ENCODE assay signal across 1 cellular context in genomic region chr6:134174790-134175531, GRCh38.
A peak's percentile ranks its signal among the peaks of the same experiment; 100 is the strongest.
TF ChIP-seq lines count a peak whose summit lies in the region.

No MANE protein-coding gene starts in this region.

TF ChIP-seq in HepG2, 621 proteins besides CTCF, POLR2A, EP300 and RAD21 (continued from another document and continues in another):
- TF ChIP-seq, protein P1, sequence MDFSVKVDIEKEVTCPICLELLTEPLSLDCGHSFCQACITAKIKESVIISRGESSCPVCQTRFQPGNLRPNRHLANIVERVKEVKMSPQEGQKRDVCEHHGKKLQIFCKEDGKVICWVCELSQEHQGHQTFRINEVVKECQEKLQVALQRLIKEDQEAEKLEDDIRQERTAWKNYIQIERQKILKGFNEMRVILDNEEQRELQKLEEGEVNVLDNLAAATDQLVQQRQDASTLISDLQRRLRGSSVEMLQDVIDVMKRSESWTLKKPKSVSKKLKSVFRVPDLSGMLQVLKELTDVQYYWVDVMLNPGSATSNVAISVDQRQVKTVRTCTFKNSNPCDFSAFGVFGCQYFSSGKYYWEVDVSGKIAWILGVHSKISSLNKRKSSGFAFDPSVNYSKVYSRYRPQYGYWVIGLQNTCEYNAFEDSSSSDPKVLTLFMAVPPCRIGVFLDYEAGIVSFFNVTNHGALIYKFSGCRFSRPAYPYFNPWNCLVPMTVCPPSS (IDR thresholded peaks at IDR 0.05) = no peak
- TF ChIP-seq ZNF781 (CRISPR knock-in tag; IDR thresholded peaks at IDR 0.05; ENCODE audit: borderline replicate concordance, not compliant biosample characterization) (peak; percentile 78), CBX5 (CRISPR knock-in tag; IDR thresholded peaks at IDR 0.05; ENCODE audit: borderline replicate concordance) (0 out of 2 replicates have a peak, but pooled peaks have one; percentile 14), E2F1 (CRISPR knock-in tag; IDR thresholded peaks at IDR 0.05) (peak; percentile 79; the same call in 1 of the 2 replicates), POLR2AphosphoS2 (IDR thresholded peaks at IDR 0.05; ENCODE audit: low read depth, low read length) (peak; percentile 90), HNF4A (CRISPR knock-in tag; IDR thresholded peaks at IDR 0.05) (peak; percentile 40), HOXA5 (CRISPR knock-in tag; IDR thresholded peaks at IDR 0.05) (peak; percentile 84), THYN1 (CRISPR knock-in tag; IDR thresholded peaks at IDR 0.05; ENCODE audit: borderline replicate concordance, low read depth) (peak; percentile 75; the same call in 1 of the 2 replicates), JDP2 (CRISPR knock-in tag; IDR thresholded peaks at IDR 0.05; ENCODE audit: borderline replicate concordance) (no peak), SSRP1 (CRISPR knock-in tag; IDR thresholded peaks at IDR 0.05) (no peak), TBX2 (CRISPR knock-in tag; IDR thresholded peaks at IDR 0.05; ENCODE audit: borderline replicate concordance) (peak; percentile 82; the same call in 1 of the 2 replicates), ZNF768 (CRISPR knock-in tag; IDR thresholded peaks at IDR 0.05) (peak; percentile 53; the same call in 1 of the 2 replicates), ZNF776 (CRISPR knock-in tag; IDR thresholded peaks at IDR 0.05) (peak; percentile 80; the same call in 1 of the 2 replicates), GFI1 (CRISPR knock-in tag; IDR thresholded peaks at IDR 0.05; ENCODE audit: borderline replicate concordance) (no peak), MLX (CRISPR knock-in tag; IDR thresholded peaks at IDR 0.05) (no peak), ZFP62 (CRISPR knock-in tag; IDR thresholded peaks at IDR 0.05) (0 out of 2 replicates have a peak, but pooled peaks have one; percentile 25), ZNF687 (CRISPR knock-in tag; IDR thresholded peaks at IDR 0.05) (peak; percentile 94), ZNF280D (CRISPR knock-in tag; IDR thresholded peaks at IDR 0.05) (no peak; the same call in 1 of the 2 replicates), ZNF143 (CRISPR knock-in tag; IDR thresholded peaks at IDR 0.05) (0 out of 2 replicates have a peak, but pooled peaks have one; percentile 19), ZNF441 (CRISPR knock-in tag; IDR thresholded peaks at IDR 0.05; ENCODE audit: borderline replicate concordance) (0 out of 2 replicates have a peak, but pooled peaks have one; percentile 20), ELF1 (CRISPR knock-in tag; IDR thresholded peaks at IDR 0.05) (peak; percentile 53; the same call in 1 of the 2 replicates), ZBTB49 (CRISPR knock-in tag; IDR thresholded peaks at IDR 0.05; ENCODE audit: borderline replicate concordance) (no peak; the same call in 1 of the 2 replicates), ZSCAN5A (CRISPR knock-in tag; IDR thresholded peaks at IDR 0.05; ENCODE audit: borderline replicate concordance) (peak; percentile 46; the same call in 1 of the 2 replicates), RFXANK (CRISPR knock-in tag; IDR thresholded peaks at IDR 0.05) (no peak; the same call in 1 of the 2 replicates), ZNF121 (CRISPR knock-in tag; IDR thresholded peaks at IDR 0.05) (no peak; the same call in 1 of the 2 replicates), DRAP1 (CRISPR knock-in tag; IDR thresholded peaks at IDR 0.05) (peak; percentile 100), NFIC (IDR thresholded peaks at IDR 0.05; ENCODE audit: low read length) (0 out of 2 replicates have a peak, but pooled peaks have one; percentile 7), ZNF335 (CRISPR knock-in tag; IDR thresholded peaks at IDR 0.05) (no peak)
- TF ChIP-seq, protein P2, sequence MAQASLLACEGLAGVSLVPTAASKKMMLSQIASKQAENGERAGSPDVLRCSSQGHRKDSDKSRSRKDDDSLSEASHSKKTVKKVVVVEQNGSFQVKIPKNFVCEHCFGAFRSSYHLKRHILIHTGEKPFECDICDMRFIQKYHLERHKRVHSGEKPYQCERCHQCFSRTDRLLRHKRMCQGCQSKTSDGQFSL (CRISPR knock-in tag; IDR thresholded peaks at IDR 0.05) = 0 out of 2 replicates have a peak, but pooled peaks have one; percentile 18
- TF ChIP-seq, protein P3, sequence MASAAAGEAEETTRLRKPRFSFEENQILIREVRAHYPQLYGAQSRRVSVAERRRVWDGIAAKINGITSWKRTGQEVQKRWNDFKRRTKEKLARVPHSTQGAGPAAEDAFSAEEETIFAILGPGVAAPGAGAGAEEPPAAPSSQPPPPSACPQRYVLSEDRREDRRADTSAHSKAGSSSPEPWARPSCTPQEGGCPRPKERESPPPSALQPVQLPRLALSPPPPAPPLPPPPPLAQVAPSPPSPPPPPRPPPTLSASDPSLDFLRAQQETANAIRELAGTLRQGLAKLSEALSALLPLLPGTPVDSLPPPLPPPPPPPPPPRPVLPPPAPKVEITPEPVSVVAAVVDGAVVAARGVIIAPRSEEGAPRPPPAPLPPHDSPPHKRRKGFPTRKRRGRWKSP (CRISPR knock-in tag; IDR thresholded peaks at IDR 0.05) = peak; percentile 99
- TF ChIP-seq, protein P4, sequence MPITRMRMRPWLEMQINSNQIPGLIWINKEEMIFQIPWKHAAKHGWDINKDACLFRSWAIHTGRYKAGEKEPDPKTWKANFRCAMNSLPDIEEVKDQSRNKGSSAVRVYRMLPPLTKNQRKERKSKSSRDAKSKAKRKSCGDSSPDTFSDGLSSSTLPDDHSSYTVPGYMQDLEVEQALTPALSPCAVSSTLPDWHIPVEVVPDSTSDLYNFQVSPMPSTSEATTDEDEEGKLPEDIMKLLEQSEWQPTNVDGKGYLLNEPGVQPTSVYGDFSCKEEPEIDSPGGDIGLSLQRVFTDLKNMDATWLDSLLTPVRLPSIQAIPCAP (CRISPR knock-in tag; IDR thresholded peaks at IDR 0.05; ENCODE audit: low read depth) = no peak; the same call in 1 of the 2 replicates
- TF ChIP-seq, protein P5, sequence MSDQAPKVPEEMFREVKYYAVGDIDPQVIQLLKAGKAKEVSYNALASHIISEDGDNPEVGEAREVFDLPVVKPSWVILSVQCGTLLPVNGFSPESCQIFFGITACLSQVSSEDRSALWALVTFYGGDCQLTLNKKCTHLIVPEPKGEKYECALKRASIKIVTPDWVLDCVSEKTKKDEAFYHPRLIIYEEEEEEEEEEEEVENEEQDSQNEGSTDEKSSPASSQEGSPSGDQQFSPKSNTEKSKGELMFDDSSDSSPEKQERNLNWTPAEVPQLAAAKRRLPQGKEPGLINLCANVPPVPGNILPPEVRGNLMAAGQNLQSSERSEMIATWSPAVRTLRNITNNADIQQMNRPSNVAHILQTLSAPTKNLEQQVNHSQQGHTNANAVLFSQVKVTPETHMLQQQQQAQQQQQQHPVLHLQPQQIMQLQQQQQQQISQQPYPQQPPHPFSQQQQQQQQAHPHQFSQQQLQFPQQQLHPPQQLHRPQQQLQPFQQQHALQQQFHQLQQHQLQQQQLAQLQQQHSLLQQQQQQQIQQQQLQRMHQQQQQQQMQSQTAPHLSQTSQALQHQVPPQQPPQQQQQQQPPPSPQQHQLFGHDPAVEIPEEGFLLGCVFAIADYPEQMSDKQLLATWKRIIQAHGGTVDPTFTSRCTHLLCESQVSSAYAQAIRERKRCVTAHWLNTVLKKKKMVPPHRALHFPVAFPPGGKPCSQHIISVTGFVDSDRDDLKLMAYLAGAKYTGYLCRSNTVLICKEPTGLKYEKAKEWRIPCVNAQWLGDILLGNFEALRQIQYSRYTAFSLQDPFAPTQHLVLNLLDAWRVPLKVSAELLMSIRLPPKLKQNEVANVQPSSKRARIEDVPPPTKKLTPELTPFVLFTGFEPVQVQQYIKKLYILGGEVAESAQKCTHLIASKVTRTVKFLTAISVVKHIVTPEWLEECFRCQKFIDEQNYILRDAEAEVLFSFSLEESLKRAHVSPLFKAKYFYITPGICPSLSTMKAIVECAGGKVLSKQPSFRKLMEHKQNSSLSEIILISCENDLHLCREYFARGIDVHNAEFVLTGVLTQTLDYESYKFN (CRISPR knock-in tag; conservative IDR thresholded peaks at IDR 0.05) = peak; percentile 43; the same call in 1 of the 2 replicates
- TF ChIP-seq, protein P6, sequence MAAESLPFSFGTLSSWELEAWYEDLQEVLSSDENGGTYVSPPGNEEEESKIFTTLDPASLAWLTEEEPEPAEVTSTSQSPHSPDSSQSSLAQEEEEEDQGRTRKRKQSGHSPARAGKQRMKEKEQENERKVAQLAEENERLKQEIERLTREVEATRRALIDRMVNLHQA (CRISPR knock-in tag; IDR thresholded peaks at IDR 0.05) = 0 out of 2 replicates have a peak, but pooled peaks have one; percentile 20
